33 cellular contexts compared by ENCODE assay signal in genomic region chr20:46161921-46162320, GRCh38. TPM values are rescaled to one million over a fixed set of nuclear protein-coding genes. Genes with fewer than 3 reads are reported as not detected.
DNase-seq lines count a peak whose midpoint lies in the region; ATAC-seq and TF ChIP-seq lines count a peak whose summit lies in the region.
"Had no signal": no experiment of that assay in that cellular context is flagged by ENCODE, and none has a peak within 500 bp of the region (broad histone marks: within the 10 kb centered on the region; RNA-seq: fewer than 3 reads in every experiment).

No MANE protein-coding gene starts in this region.

- intact Hi-C loops in CD4-positive, alpha-beta T cell (cut with DNase I, micrococcal nuclease): no loop called here

- no peak overlapping the region for H3K4me3 ChIP-seq in neural cell (ENCODE audit: low read length)
- H3K4me3 ChIP-seq: A549; BLaER1; BLaER1 treated with 17β-estradiol and CSF1 and Interleukin-3, amounts not matched to agents 10 nM and 100 nM had no signal

- H3K4me1 Mint-ChIP-seq in CD4-positive, alpha-beta T cell (ENCODE audit: low read depth): no peaks in the 10 kb centered on the region
- H3K4me1 Mint-ChIP-seq: B cell; CD14-positive monocyte; CD4-positive, alpha-beta memory T cell; CD4-positive, CD25-positive, alpha-beta regulatory T cell; CD8-positive, alpha-beta memory T cell had no signal

- no peak overlapping the region for H2AFZ ChIP-seq in neural cell (ENCODE audit: low read depth, low read length)

- no peaks in the 10 kb centered on the region for H3K9me3 ChIP-seq in neural cell (ENCODE audit: low read length)
- no peaks in the 10 kb centered on the region for H3K9me3 ChIP-seq in CD4-positive, alpha-beta T cell (ENCODE audit: control insufficient read depth, low read length)
- H3K9me3 ChIP-seq: A549; BE2C; BLaER1; BLaER1 treated with 17β-estradiol and CSF1 and Interleukin-3, amounts not matched to agents 10 nM and 100 nM had no signal

- no peaks in the 10 kb centered on the region for H3K36me3 ChIP-seq in neural cell (ENCODE audit: insufficient read depth, low read length)
- H3K36me3 ChIP-seq: BE2C; BLaER1; BLaER1 treated with 17β-estradiol and CSF1 and Interleukin-3, amounts not matched to agents 10 nM and 100 nM had no signal

- H3K4me2 ChIP-seq in neural cell (ENCODE audit: low read length): no peak overlapping the region
- H3K4me2 ChIP-seq: A549; BLaER1; BLaER1 treated with 17β-estradiol and CSF1 and Interleukin-3, amounts not matched to agents 10 nM and 100 nM had no signal

- H3K79me2 ChIP-seq in neural cell (replicated peaks; ENCODE audit: insufficient read depth, low read length): no peaks in the 10 kb centered on the region

- CTCF ChIA-PET in CD4-positive, alpha-beta T cell (lab: Charles Lee): no interaction called here

- no peak for TF ChIP-seq CTCF in neural cell (IDR thresholded peaks at IDR 0.05; ENCODE audit: poor library complexity, severe bottlenecking)
- TF ChIP-seq CTCF in CD4-positive, alpha-beta T cell (IDR thresholded peaks at IDR 0.05): no peak

- no peak for ATAC-seq in CD4-positive, alpha-beta T cell (ENCODE audit: poor library complexity)
- ATAC-seq: A549; CD8-positive, alpha-beta T cell had no signal

- peak overlapping the region; percentile 26 for H3K27ac ChIP-seq in neural cell (ENCODE audit: low read length)
- no peak overlapping the region for H3K27ac ChIP-seq in CD4-positive, alpha-beta T cell (ENCODE audit: low read depth, low read length)
- H3K27ac ChIP-seq: 22Rv1; A549; BLaER1; BLaER1 treated with 17β-estradiol and CSF1 and Interleukin-3, amounts not matched to agents 10 nM and 100 nM; C4-2B had no signal

- no peaks in the 10 kb centered on the region for H3K27me3 ChIP-seq in neural cell (ENCODE audit: insufficient read depth, low read depth, low read length)
- H3K27me3 ChIP-seq in CD4-positive, alpha-beta T cell (ENCODE audit: control insufficient read depth, insufficient read depth, low read length): peaks cover 2% of the 10 kb centered on the region
- H3K27me3 ChIP-seq: BE2C; BLaER1; BLaER1 treated with 17β-estradiol and CSF1 and Interleukin-3, amounts not matched to agents 10 nM and 100 nM had no signal

- H3K9me3 Mint-ChIP-seq in CD4-positive, alpha-beta T cell: no peaks in the 10 kb centered on the region
- H3K9me3 Mint-ChIP-seq: CD14-positive monocyte; CD4-positive, CD25-positive, alpha-beta regulatory T cell; CD8-positive, alpha-beta memory T cell; CD8-positive, alpha-beta T cell had no signal

- no peak for TF ChIP-seq EP300 in neural cell (conservative IDR thresholded peaks at IDR 0.05; ENCODE audit: poor library complexity, severe bottlenecking)

- peaks cover 52% of the 10 kb centered on the region for H3K27me3 Mint-ChIP-seq in CD4-positive, alpha-beta T cell

- no peak overlapping the region for H3K27ac Mint-ChIP-seq in CD4-positive, alpha-beta T cell
- H3K27ac Mint-ChIP-seq: B cell; CD14-positive monocyte; CD4-positive, alpha-beta memory T cell; CD4-positive, CD25-positive, alpha-beta regulatory T cell; CD8-positive, alpha-beta memory T cell; CD8-positive, alpha-beta T cell had no signal

- TF ChIP-seq RAD21 in neural cell (conservative IDR thresholded peaks at IDR 0.05): no peak

- no peaks in the 10 kb centered on the region for H3F3A ChIP-seq in neural cell (ENCODE audit: insufficient read depth, low read length, poor library complexity, severe bottlenecking)

- peak; percentile 23 for DNase-seq in NCI-H2227 treated with DMSO at 0.1 percent for 48 hours (lab: John Stamatoyannopoulos, UW)
- no peak for DNase-seq in NCI-H2227 (lab: John Stamatoyannopoulos, UW; ENCODE audit: unreplicated experiment)
- peak; percentile 8 for DNase-seq in putamen (ENCODE audit: low spot score)
- DNase-seq in CD4-positive, alpha-beta T cell: no peak
- no peak for DNase-seq in T-helper 1 cell
- DNase-seq: 8988T; ACHN; AML-193; BE2C; C1 segment of cervical spinal cord; Caco-2; Calu3; CD4-positive, alpha-beta memory T cell; CD4-positive, CD25-positive, alpha-beta regulatory T cell; CD8-positive, alpha-beta memory T cell; CD8-positive, alpha-beta T cell; COR-L47; DMS 273 treated with DMSO at 0.1 percent for 48 hours; DMS153; DMS53; DMS79; DMS79 treated with DMSO at 0.1 percent for 48 hours; DND-41; EL had no signal

- no peak overlapping the region for H3K9ac ChIP-seq in neural cell (ENCODE audit: low read length)
- H3K9ac ChIP-seq: BLaER1; BLaER1 treated with 17β-estradiol and CSF1 and Interleukin-3, amounts not matched to agents 10 nM and 100 nM had no signal

- POLR2A ChIA-PET in CD4-positive, alpha-beta T cell (lab: Charles Lee): no interaction called here

- H3K36me3 Mint-ChIP-seq in CD4-positive, alpha-beta T cell (ENCODE audit: low read depth): no peaks in the 10 kb centered on the region
- H3K36me3 Mint-ChIP-seq: CD14-positive monocyte; CD4-positive, alpha-beta memory T cell; CD4-positive, CD25-positive, alpha-beta regulatory T cell; CD8-positive, alpha-beta memory T cell; CD8-positive, alpha-beta T cell had no signal

- H3K4me3 Mint-ChIP-seq in CD4-positive, alpha-beta T cell: no peak overlapping the region
- H3K4me3 Mint-ChIP-seq: B cell; CD14-positive monocyte; CD4-positive, alpha-beta memory T cell; CD4-positive, CD25-positive, alpha-beta regulatory T cell; CD8-positive, alpha-beta memory T cell; CD8-positive, alpha-beta T cell had no signal

- H4K20me1 ChIP-seq in neural cell (ENCODE audit: insufficient read depth): no peaks in the 10 kb centered on the region
- H4K20me1 ChIP-seq: BLaER1 had no signal

- no peaks in the 10 kb centered on the region for H3K9me2 ChIP-seq in neural cell (ENCODE audit: insufficient read depth, low read length)

TF ChIP-seq in neural cell, 6 proteins besides CTCF, POLR2A, EP300 and RAD21:
- TF ChIP-seq REST (IDR thresholded peaks at IDR 0.05; ENCODE audit: borderline replicate concordance): no peak
- TF ChIP-seq SMC3 (conservative IDR thresholded peaks at IDR 0.05; ENCODE audit: poor library complexity): no peak
- TF ChIP-seq EZH2 (IDR thresholded peaks at IDR 0.05; ENCODE audit: borderline replicate concordance, insufficient read depth, low read length, poor library complexity, severe bottlenecking): no peak
- no peak for TF ChIP-seq MXI1 (conservative IDR thresholded peaks at IDR 0.05; ENCODE audit: poor library complexity, severe bottlenecking)
- TF ChIP-seq POLR2AphosphoS5 (IDR thresholded peaks at IDR 0.05): no peak
- TF ChIP-seq TAF1 (IDR thresholded peaks at IDR 0.05; ENCODE audit: low read depth): no peak

RNA-seq across cellular contexts. Expression of gene CD40, which starts 43.8 kb away (rescaled TPM):
- polyA plus RNA-seq in neural cell: not detected in 2 replicates
- polyA minus RNA-seq in neural cell: not detected in 2 replicates
- total RNA-seq in CD4-positive, alpha-beta T cell: 1 to 10 TPM; 1.0 to 1.2 TPM
- total RNA-seq: A172, Caco-2 had no signal

Comparison
In these comparisons a context has a peak if more than half of its experiments do, and no peak if none do; other contexts are left out.
1. DNase-seq: peak in NCI-H2227 treated with DMSO at 0.1 percent for 48 hours (single experiment) and putamen (single experiment); none in NCI-H2227 (single experiment), CD4-positive, alpha-beta T cell (0 of 10) and T-helper 1 cell (0 of 5).